Comparison of ENCODE assay signal across 8 cellular contexts in genomic region chr6:30259140-30260035, GRCh38. TPM values are rescaled to one million over a fixed set of nuclear protein-coding genes. Genes with fewer than 3 reads are reported as not detected.
DNase-seq lines count a peak whose midpoint lies in the region; ATAC-seq and TF ChIP-seq lines count a peak whose summit lies in the region.

No MANE protein-coding gene starts in this region.

- peak overlapping the region; percentile 61 to 85 (median 79) for H3K27ac ChIP-seq in BLaER1 treated with 17β-estradiol and CSF1 and Interleukin-3, amounts not matched to agents 10 nM and 100 nM

- peaks cover 15% of the 10 kb centered on the region for H3K4me1 Mint-ChIP-seq in activated T-helper 1 cell treated with anti-CD3 and anti-CD28 coated beads, Interleukin-12 subunit alpha, Interleukin-12 subunit beta, Interleukin-2, Interleukin-4 antibody, amounts not matched to agents 30 ng/mL and 10 ng/mL and 1 ng/mL, durations not matched to agents 14 hours and 24 hours and 36 hours (ENCODE audit: low read depth)
- H3K4me1 Mint-ChIP-seq in naive thymus-derived CD8-positive, alpha-beta T cell, result peaks cover 5 to 18% (median 14%) of the 10 kb centered on the region in 4 donors
- peaks cover 40 to 51% of the 10 kb centered on the region in 2 donors for H3K4me1 Mint-ChIP-seq in stimulated activated naive B cell treated with anti-CD40 and anti-IgM and Interleukin-4, amounts not matched to agents 10 μg/mL and 1 μg/mL and 100 μg/mL, for 72 hours

- H3K9ac ChIP-seq in BLaER1 treated with 17β-estradiol and CSF1 and Interleukin-3, amounts not matched to agents 10 nM and 100 nM, result peak overlapping the region; percentile 73 to 89 (median 86)

- peaks cover 0 to 37% (median 10%) of the 10 kb centered on the region in 11 experiments; a peak in 10 of 22 replicates for H4K20me1 ChIP-seq in BLaER1 treated with 17β-estradiol and CSF1 and Interleukin-3, amounts not matched to agents 10 nM and 100 nM

- H3K27ac Mint-ChIP-seq in activated T-helper 1 cell treated with anti-CD3 and anti-CD28 coated beads, Interleukin-12 subunit alpha, Interleukin-12 subunit beta, Interleukin-2, Interleukin-4 antibody, amounts not matched to agents 30 ng/mL and 10 ng/mL and 1 ng/mL, durations not matched to agents 14 hours and 24 hours and 36 hours, result peak overlapping the region; percentile 79
- H3K27ac Mint-ChIP-seq in naive thymus-derived CD8-positive, alpha-beta T cell, result peak overlapping the region; percentile 43 to 93 (median 89)
- H3K27ac Mint-ChIP-seq in stimulated activated naive B cell treated with anti-CD40 and anti-IgM and Interleukin-4, amounts not matched to agents 10 μg/mL and 1 μg/mL and 100 μg/mL, for 72 hours, result peak overlapping the region; percentile 98

- ATAC-seq in HG03432 (IDR thresholded peaks at IDR 0.05; ENCODE audit: unreplicated experiment), result peak; percentile 83
- peak; percentile 78 to 82 for ATAC-seq in naive thymus-derived CD8-positive, alpha-beta T cell
- ATAC-seq in stimulated activated naive B cell treated with anti-CD40 and anti-IgM and Interleukin-4, amounts not matched to agents 10 μg/mL and 1 μg/mL and 100 μg/mL, for 72 hours (replicated peaks), result peak; percentile 92 to 94

- peak overlapping the region; percentile 87 for H3K4me3 Mint-ChIP-seq in activated T-helper 1 cell treated with anti-CD3 and anti-CD28 coated beads, Interleukin-12 subunit alpha, Interleukin-12 subunit beta, Interleukin-2, Interleukin-4 antibody, amounts not matched to agents 30 ng/mL and 10 ng/mL and 1 ng/mL, durations not matched to agents 14 hours and 24 hours and 36 hours
- peak overlapping the region; percentile 86 to 97 (median 92) for H3K4me3 Mint-ChIP-seq in naive thymus-derived CD8-positive, alpha-beta T cell
- peak overlapping the region; percentile 94 to 99 for H3K4me3 Mint-ChIP-seq in stimulated activated naive B cell treated with anti-CD40 and anti-IgM and Interleukin-4, amounts not matched to agents 10 μg/mL and 1 μg/mL and 100 μg/mL, for 72 hours

- H3K27me3 ChIP-seq in BLaER1 treated with 17β-estradiol and CSF1 and Interleukin-3, amounts not matched to agents 10 nM and 100 nM, result peaks cover 0 to 8% (median 0%) of the 10 kb centered on the region in 11 experiments; a peak in 1 of 22 replicates

- H3K9me3 Mint-ChIP-seq in activated T-helper 1 cell treated with anti-CD3 and anti-CD28 coated beads, Interleukin-12 subunit alpha, Interleukin-12 subunit beta, Interleukin-2, Interleukin-4 antibody, amounts not matched to agents 30 ng/mL and 10 ng/mL and 1 ng/mL, durations not matched to agents 14 hours and 24 hours and 36 hours, result no peaks in the 10 kb centered on the region
- H3K9me3 Mint-ChIP-seq in naive thymus-derived CD8-positive, alpha-beta T cell, result no peaks in the 10 kb centered on the region
- no peaks in the 10 kb centered on the region for H3K9me3 Mint-ChIP-seq in stimulated activated naive B cell treated with anti-CD40 and anti-IgM and Interleukin-4, amounts not matched to agents 10 μg/mL and 1 μg/mL and 100 μg/mL, for 72 hours

- peak overlapping the region; percentile 88 to 98 (median 95) for H3K4me2 ChIP-seq in BLaER1 treated with 17β-estradiol and CSF1 and Interleukin-3, amounts not matched to agents 10 nM and 100 nM

- peaks cover 0 to 5% (median 0%) of the 10 kb centered on the region in 11 experiments; a peak in 4 of 22 replicates for H3K9me3 ChIP-seq in BLaER1 treated with 17β-estradiol and CSF1 and Interleukin-3, amounts not matched to agents 10 nM and 100 nM (replicated peaks in 1 of 11)

- H3K27me3 Mint-ChIP-seq in activated T-helper 1 cell treated with anti-CD3 and anti-CD28 coated beads, Interleukin-12 subunit alpha, Interleukin-12 subunit beta, Interleukin-2, Interleukin-4 antibody, amounts not matched to agents 30 ng/mL and 10 ng/mL and 1 ng/mL, durations not matched to agents 14 hours and 24 hours and 36 hours (ENCODE audit: insufficient read depth), result peaks cover 19% of the 10 kb centered on the region
- peaks cover 0 to 17% (median 0%) of the 10 kb centered on the region in 5 donors for H3K27me3 Mint-ChIP-seq in naive thymus-derived CD8-positive, alpha-beta T cell
- H3K27me3 Mint-ChIP-seq in stimulated activated naive B cell treated with anti-CD40 and anti-IgM and Interleukin-4, amounts not matched to agents 10 μg/mL and 1 μg/mL and 100 μg/mL, for 72 hours, result peaks cover 4 to 9% of the 10 kb centered on the region in 2 donors

- peaks cover 2 to 33% (median 20%) of the 10 kb centered on the region in 11 experiments; a peak in 19 of 22 replicates for H3K36me3 ChIP-seq in BLaER1 treated with 17β-estradiol and CSF1 and Interleukin-3, amounts not matched to agents 10 nM and 100 nM

- POLR2A ChIA-PET in naive thymus-derived CD8-positive, alpha-beta T cell (lab: Charles Lee), result interaction anchor here (0.6 to 1.1 kb wide), 3 partner anchors 9 to 67 kb away, joined by 3 to 4 read pairs (median 3); partner anchors contain the start of gene TRIM39

- peak; percentile 54 for TF ChIP-seq POLR2A in GM19193 (IDR thresholded peaks at IDR 0.05; ENCODE audit: extremely low read depth, insufficient read depth, insufficient read length)

- H3K4me3 ChIP-seq in BLaER1 treated with 17β-estradiol and CSF1 and Interleukin-3, amounts not matched to agents 10 nM and 100 nM, result peak overlapping the region; percentile 71 to 93 (median 87)

- intact Hi-C loops in activated T-helper 1 cell treated with anti-CD3 and anti-CD28 coated beads, Interleukin-12 subunit alpha, Interleukin-12 subunit beta, Interleukin-2, Interleukin-4 antibody, amounts not matched to agents 30 ng/mL and 10 ng/mL and 1 ng/mL, durations not matched to agents 14 hours and 24 hours and 36 hours (cut with micrococcal nuclease), result loop anchor here (1.0 to 2.0 kb wide), 4 partner anchors 40 to 86 kb away; partner anchors contain the start of genes RPP21, TRIM26 and TRIM39

- H3K4me1 ChIP-seq in BLaER1 treated with 17β-estradiol and CSF1 and Interleukin-3, amounts not matched to agents 10 nM and 100 nM, result peaks cover 12 to 28% (median 17%) of the 10 kb centered on the region in 10 experiments

- peaks cover 12% of the 10 kb centered on the region for H3K36me3 Mint-ChIP-seq in activated T-helper 1 cell treated with anti-CD3 and anti-CD28 coated beads, Interleukin-12 subunit alpha, Interleukin-12 subunit beta, Interleukin-2, Interleukin-4 antibody, amounts not matched to agents 30 ng/mL and 10 ng/mL and 1 ng/mL, durations not matched to agents 14 hours and 24 hours and 36 hours (ENCODE audit: low read depth)
- H3K36me3 Mint-ChIP-seq in naive thymus-derived CD8-positive, alpha-beta T cell, result peaks cover 0 to 2% (median 0%) of the 10 kb centered on the region in 3 donors
- H3K36me3 Mint-ChIP-seq in stimulated activated naive B cell treated with anti-CD40 and anti-IgM and Interleukin-4, amounts not matched to agents 10 μg/mL and 1 μg/mL and 100 μg/mL, for 72 hours, result peaks cover 22 to 36% of the 10 kb centered on the region in 2 donors

- DNase-seq in OCI-M1 (lab: John Stamatoyannopoulos, UW) (peak; percentile 23), fibroblast of peridontal ligament (ENCODE audit: extremely low read depth) (peak; percentile 83)
- peak; percentile 65 for DNase-seq in activated T-helper 1 cell treated with anti-CD3 and anti-CD28 coated beads, Interleukin-12 subunit alpha, Interleukin-12 subunit beta, Interleukin-2, Interleukin-4 antibody, amounts not matched to agents 30 ng/mL and 10 ng/mL and 1 ng/mL, durations not matched to agents 14 hours and 24 hours and 36 hours (ENCODE audit: low spot score)
- peak; percentile 30 to 72 (median 52) for DNase-seq in naive thymus-derived CD8-positive, alpha-beta T cell
- peak; percentile 82 for DNase-seq in stimulated activated naive B cell treated with anti-CD40 and anti-IgM and Interleukin-4, amounts not matched to agents 10 μg/mL and 1 μg/mL and 100 μg/mL, for 72 hours

RNA-seq across cellular contexts. Expression of gene TRIM26, which starts 46.2 kb away (rescaled TPM):
- 61.6 and 64.7 TPM in 2 replicates for total RNA-seq in activated T-helper 1 cell treated with anti-CD3 and anti-CD28 coated beads, Interleukin-12 subunit alpha, Interleukin-12 subunit beta, Interleukin-2, Interleukin-4 antibody, amounts not matched to agents 30 ng/mL and 10 ng/mL and 1 ng/mL, durations not matched to agents 14 hours and 24 hours and 36 hours
- 10 to 100 TPM; 42.6 to 47.0 TPM for total RNA-seq in naive thymus-derived CD8-positive, alpha-beta T cell
- polyA plus RNA-seq in naive thymus-derived CD8-positive, alpha-beta T cell, result 10 to 100 TPM; 22.7 to 42.9 (median 27.6) TPM

Comparison
In these comparisons a context has a peak if more than half of its experiments do, and no peak if none do; other contexts are left out.
1. Peak in every context shown above with its lines: DNase-seq, ATAC-seq, H3K4me3 ChIP-seq and H3K27ac ChIP-seq.
2. DNase-seq: peak in every context shown above with its lines; median percentile 83 in fibroblast of peridontal ligament; 82 in stimulated activated naive B cell treated with anti-CD40 and anti-IgM and Interleukin-4, amounts not matched to agents 10 μg/mL and 1 μg/mL and 100 μg/mL, for 72 hours; 65 in activated T-helper 1 cell treated with anti-CD3 and anti-CD28 coated beads, Interleukin-12 subunit alpha, Interleukin-12 subunit beta, Interleukin-2, Interleukin-4 antibody, amounts not matched to agents 30 ng/mL and 10 ng/mL and 1 ng/mL, durations not matched to agents 14 hours and 24 hours and 36 hours; 52 in naive thymus-derived CD8-positive, alpha-beta T cell; 23 in OCI-M1.